ENCODE assay signal across 19 cellular contexts in the genomic region with DNA sequence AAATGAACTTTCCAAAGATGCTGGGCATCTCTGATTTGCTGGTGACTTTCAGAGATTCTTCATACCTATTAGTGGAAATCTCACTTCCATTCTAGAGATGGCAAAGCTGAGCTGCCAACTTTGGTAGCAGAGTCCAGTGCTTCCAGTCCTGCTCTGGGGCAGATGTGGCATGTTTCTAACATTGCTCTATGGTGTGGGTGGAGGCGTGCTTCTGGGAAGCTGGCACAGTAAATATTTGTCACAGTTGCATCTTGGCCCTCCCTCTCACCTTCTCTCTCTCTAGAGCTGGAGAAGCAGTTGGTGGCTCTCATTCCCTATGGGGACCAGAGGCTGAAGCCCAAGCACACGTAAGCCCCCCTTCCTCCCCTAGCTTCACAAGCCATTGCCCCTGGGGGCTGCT. TPM values are rescaled to one million over a fixed set of nuclear protein-coding genes. Genes with fewer than 3 reads are reported as not detected.
DNase-seq lines count a peak whose midpoint lies in the region; ATAC-seq, FAIRE-seq and TF ChIP-seq lines count a peak whose summit lies in the region.
"Had no signal": no experiment of that assay in that cellular context is flagged by ENCODE, and none has a peak within 500 bp of the region (broad histone marks: within the 10 kb centered on the region; RNA-seq: fewer than 3 reads in every experiment).

No MANE protein-coding gene starts in this region.

- H3K27me3 ChIP-seq in BLaER1, result no peaks in the 10 kb centered on the region
- H3K27me3 ChIP-seq in astrocyte (ENCODE audit: insufficient read depth, low read length), result no peaks in the 10 kb centered on the region
- H3K27me3 ChIP-seq: cardiac muscle cell, gastroesophageal sphincter, vagina had no signal

- H3K9me3 Mint-ChIP-seq in astrocyte (ENCODE audit: unreplicated experiment) (no peaks in the 10 kb centered on the region), natural killer cell (no peaks in the 10 kb centered on the region)

- H3K4me3 Mint-ChIP-seq in astrocyte (ENCODE audit: unreplicated experiment) (peak overlapping the region; percentile 55), natural killer cell (peak overlapping the region; percentile 96)

- H3K36me3 Mint-ChIP-seq in astrocyte (ENCODE audit: low read depth, unreplicated experiment) (peaks cover 23% of the 10 kb centered on the region), natural killer cell (peaks cover 6% of the 10 kb centered on the region)

- no peak for FAIRE-seq in astrocyte (lab: Jason Lieb, UNC)
- FAIRE-seq: endometrium had no signal

- H3K9me3 ChIP-seq in BLaER1, result no peaks in the 10 kb centered on the region
- H3K9me3 ChIP-seq in astrocyte (ENCODE audit: insufficient read depth, low read depth, low read length), result no peaks in the 10 kb centered on the region
- H3K9me3 ChIP-seq: gastroesophageal sphincter, vagina had no signal

- peaks cover 10% of the 10 kb centered on the region for H3K4me1 Mint-ChIP-seq in astrocyte (ENCODE audit: low read depth, unreplicated experiment)
- H3K4me1 Mint-ChIP-seq in natural killer cell, result peaks cover 22 to 34% of the 10 kb centered on the region in 2 donors

- intact Hi-C loops in natural killer cell (cut with micrococcal nuclease), result loop anchor here (5.0 kb wide), 2 partner anchors 41 to 124 kb away; partner anchors contain the start of gene NBR1

- H3K36me3 ChIP-seq in BLaER1 (peaks cover 31% of the 10 kb centered on the region), astrocyte (ENCODE audit: insufficient read depth, low read length) (peaks cover 28% of the 10 kb centered on the region)

- no peak overlapping the region for H3K27ac Mint-ChIP-seq in astrocyte (ENCODE audit: unreplicated experiment)
- peak overlapping the region; percentile 95 to 97 for H3K27ac Mint-ChIP-seq in natural killer cell

- H3K4me3 ChIP-seq in BLaER1 (no peak overlapping the region; the same call in 1 of the 2 replicates), GM08714 (ENCODE audit: low read length) (peak overlapping the region; percentile 73; the same call in 1 of the 2 replicates), astrocyte (ENCODE audit: insufficient read depth, low read depth, low read length) (no peak overlapping the region)
- H3K4me3 ChIP-seq: cardiac muscle cell, vagina had no signal

- H4K20me1 ChIP-seq in BLaER1 (no peaks in the 10 kb centered on the region; the same call in 1 of the 2 replicates), astrocyte (ENCODE audit: insufficient read depth, low read length) (peaks cover 15% of the 10 kb centered on the region)

- H3K4me1 ChIP-seq in BLaER1 (peaks cover 44% of the 10 kb centered on the region), astrocyte (ENCODE audit: insufficient read depth, low read length) (peaks cover 11% of the 10 kb centered on the region)

- H3K4me2 ChIP-seq in BLaER1, result peak overlapping the region; percentile 92
- H3K4me2 ChIP-seq in astrocyte (ENCODE audit: low read length), result peak overlapping the region; percentile 91

- no peak for ATAC-seq in natural killer cell
- no peak for ATAC-seq in GM21737 (IDR thresholded peaks at IDR 0.05; ENCODE audit: unreplicated experiment)
- ATAC-seq in GM18517 (IDR thresholded peaks at IDR 0.05; ENCODE audit: unreplicated experiment), result no peak
- ATAC-seq: gastroesophageal sphincter had no signal

- no peak overlapping the region for H2AFZ ChIP-seq in astrocyte (ENCODE audit: low read depth, low read length)

- H3K27me3 Mint-ChIP-seq in astrocyte (ENCODE audit: low read depth, unreplicated experiment), result no peaks in the 10 kb centered on the region
- H3K27me3 Mint-ChIP-seq in natural killer cell (ENCODE audit: low read depth in 2 of 2), result no peaks in the 10 kb centered on the region

- H3K9ac ChIP-seq in BLaER1 (peak overlapping the region; percentile 84), astrocyte (ENCODE audit: low read length) (no peak overlapping the region)

- H3K27ac ChIP-seq in BLaER1 (0 out of 2 replicates have a peak overlapping the region, but pooled peaks have one; percentile 44), astrocyte (ENCODE audit: low read depth, low read length) (no peak overlapping the region)
- H3K27ac ChIP-seq: cardiac muscle cell, vagina had no signal

- H3K79me2 ChIP-seq in astrocyte (ENCODE audit: insufficient read depth, low read length), result peaks cover 16% of the 10 kb centered on the region

- DNase-seq in astrocyte (ENCODE audit: low read depth), result no peak
- no peak for DNase-seq in natural killer cell
- no peak for DNase-seq in NOMO-1 (lab: John Stamatoyannopoulos, UW; ENCODE audit: unreplicated experiment in 2 of 2)
- no peak for DNase-seq in C1 segment of cervical spinal cord (lab: John Stamatoyannopoulos, UW)
- DNase-seq: activated gamma-delta T cell; midbrain; NCI-H1436; NCI-H446 treated with DMSO at 0.1 percent for 48 hours; OCI-M1; stimulated activated CD4-positive, alpha-beta T cell treated with anti-CD3 and anti-CD28 coated beads, Interleukin-4, amount 100 ng/mL, for 1 hour had no signal

- TF ChIP-seq CTCF in astrocyte (IDR thresholded peaks at IDR 0.05; ENCODE audit: insufficient read depth, low read depth, low read length), result no peak
- TF ChIP-seq CTCF in natural killer cell (IDR thresholded peaks at IDR 0.05), result no peak

RNA-seq across cellular contexts. Expression of gene TMEM106A, which starts 1.9 kb away (rescaled TPM):
- 10.1 and 11.4 TPM in 2 replicates for total RNA-seq in astrocyte
- 10 to 100 TPM; 22.0 to 27.4 (median 22.4) TPM for total RNA-seq in natural killer cell

RNA-seq across cellular contexts. Expression of gene CCDC200, which starts 14.9 kb away (rescaled TPM):
- not detected in 2 replicates for total RNA-seq in astrocyte
- total RNA-seq in natural killer cell, result 1 to 10 TPM in 1 of 3 donors, under 1 TPM in 1, not detected in 1; 0.64 to 1.5 TPM
- total RNA-seq: gastroesophageal sphincter, H4, vagina had no signal

RNA-seq across cellular contexts. Expression of gene RNU2-1, which starts 20.2 kb away (rescaled TPM):
- total RNA-seq in astrocyte (4,186 and 4,812 TPM in 2 replicates), natural killer cell (1,000 to 10,000 TPM; 3,690 to 5,833 (median 5,267) TPM)
- total RNA-seq: cardiac muscle cell, gastroesophageal sphincter, H4, vagina had no signal

RNA-seq across cellular contexts. Expression of gene NBR1, which starts 42.5 kb away (rescaled TPM):
- total RNA-seq in astrocyte, result 46.8 and 53.6 TPM in 2 replicates
- total RNA-seq in natural killer cell, result 10 to 100 TPM; 63.3 to 74.8 (median 67.0) TPM
